Comparison of ENCODE assay signal across 13 cellular contexts in genomic region chr11:63510360-63511130, GRCh38. TPM values are rescaled to one million over a fixed set of nuclear protein-coding genes. Genes with fewer than 3 reads are reported as not detected.
DNase-seq lines count a peak whose midpoint lies in the region; ATAC-seq and TF ChIP-seq lines count a peak whose summit lies in the region.
"Had no signal": no experiment of that assay in that cellular context is flagged by ENCODE, and none has a peak within 500 bp of the region (broad histone marks: within the 10 kb centered on the region; RNA-seq: fewer than 3 reads in every experiment).

No MANE protein-coding gene starts in this region.

- peaks cover 15 to 44% (median 29%) of the 10 kb centered on the region in 3 donors for H3K4me1 ChIP-seq in skeletal muscle tissue (ENCODE audit: control insufficient read depth in 3 of 3, insufficient read depth in 3 of 3, low read length in 3 of 3)
- H3K4me1 ChIP-seq: colonic mucosa, transverse colon had no signal

- H3K27me3 ChIP-seq in skeletal muscle tissue (ENCODE audit: control insufficient read depth in 3 of 3, insufficient read depth in 3 of 3, low read length in 3 of 3) = no peaks in the 10 kb centered on the region
- H3K27me3 ChIP-seq: colonic mucosa, transverse colon had no signal

- H3K4me3 ChIP-seq in astrocyte of the spinal cord (ENCODE audit: low read depth, low read length) (no peak overlapping the region), skeletal muscle tissue (ENCODE audit: low read length in 3 of 3) (no peak overlapping the region)
- H3K4me3 ChIP-seq: colonic mucosa, transverse colon had no signal

- H3K9ac ChIP-seq in skeletal muscle tissue (ENCODE audit: low read depth in 1 of 3, low read length in 3 of 3) = peak overlapping the region in 2 of 3 donors; percentile 54 to 66

- no peaks in the 10 kb centered on the region for H3K9me3 ChIP-seq in skeletal muscle tissue (ENCODE audit: control insufficient read depth in 3 of 3, low read length in 3 of 3)
- H3K9me3 ChIP-seq: colonic mucosa, transverse colon had no signal

- TF ChIP-seq CTCF in astrocyte of the spinal cord (IDR thresholded peaks at IDR 0.05; ENCODE audit: low read depth, low read length) = no peak

- peak overlapping the region; percentile 66 for H3K27ac ChIP-seq in skeletal muscle tissue (ENCODE audit: low read depth, low read length)
- H3K27ac ChIP-seq: colonic mucosa, transverse colon had no signal

- peak; percentile 38 for DNase-seq in GOT3 (lab: John Stamatoyannopoulos, UW)
- DNase-seq in astrocyte of the spinal cord (ENCODE audit: low read depth, low spot score) = peak; percentile 72
- DNase-seq in inferior parietal cortex (ENCODE audit: extremely low spot score) = peak; percentile 79
- no peak for DNase-seq in ACHN
- DNase-seq in SW 1271 (lab: John Stamatoyannopoulos, UW) = no peak
- DNase-seq in NCI-H748 (lab: John Stamatoyannopoulos, UW; ENCODE audit: unreplicated experiment) = no peak
- DNase-seq: colonic mucosa, DMS79, transverse colon had no signal

- H3K36me3 ChIP-seq in skeletal muscle tissue (ENCODE audit: control insufficient read depth in 3 of 3, insufficient read depth in 3 of 3, low read length in 3 of 3) = no peaks in the 10 kb centered on the region
- H3K36me3 ChIP-seq: colonic mucosa, transverse colon had no signal

- no peak for ATAC-seq in GM21576 (IDR thresholded peaks at IDR 0.05; ENCODE audit: unreplicated experiment)

- in situ Hi-C loops in astrocyte of the spinal cord (cut with HindIII; ENCODE audit: low sequenced_read_pairs) (no loop called here), ACHN (cut with HindIII; ENCODE audit: low pct_ligation_motif_present, low pct_unique_long_range_greater_than_20kb, low sequenced_read_pairs) (no loop called here)

RNA-seq across cellular contexts. Expression of gene LGALS12, which starts 4.7 kb away (rescaled TPM):
- 9.9 TPM for total RNA-seq in skeletal muscle tissue
- total RNA-seq: activated CD8-positive, alpha-beta memory T cell treated with anti-CD3 and anti-CD28 coated beads for 36 hours; kidney epithelial cell had no signal

RNA-seq across cellular contexts. Expression of gene PLAAT5, which starts 19.6 kb away (rescaled TPM):
- 3.7 TPM for total RNA-seq in skeletal muscle tissue

RNA-seq across cellular contexts. Expression of gene PLAAT4, which starts 26.1 kb away (rescaled TPM):
- total RNA-seq in skeletal muscle tissue = 6.3 TPM

RNA-seq across cellular contexts. Expression of gene PLAAT2, which starts 52.6 kb away (rescaled TPM):
- not detected for total RNA-seq in skeletal muscle tissue
- total RNA-seq: kidney epithelial cell had no signal

Comparison
In these comparisons a context has a peak if more than half of its experiments do, and no peak if none do; other contexts are left out.
1. DNase-seq: peak in GOT3 (single experiment), astrocyte of the spinal cord (single experiment) and inferior parietal cortex (single experiment); none in ACHN (single experiment), SW 1271 (0 of 2) and NCI-H748 (single experiment).